In the genomic region with DNA sequence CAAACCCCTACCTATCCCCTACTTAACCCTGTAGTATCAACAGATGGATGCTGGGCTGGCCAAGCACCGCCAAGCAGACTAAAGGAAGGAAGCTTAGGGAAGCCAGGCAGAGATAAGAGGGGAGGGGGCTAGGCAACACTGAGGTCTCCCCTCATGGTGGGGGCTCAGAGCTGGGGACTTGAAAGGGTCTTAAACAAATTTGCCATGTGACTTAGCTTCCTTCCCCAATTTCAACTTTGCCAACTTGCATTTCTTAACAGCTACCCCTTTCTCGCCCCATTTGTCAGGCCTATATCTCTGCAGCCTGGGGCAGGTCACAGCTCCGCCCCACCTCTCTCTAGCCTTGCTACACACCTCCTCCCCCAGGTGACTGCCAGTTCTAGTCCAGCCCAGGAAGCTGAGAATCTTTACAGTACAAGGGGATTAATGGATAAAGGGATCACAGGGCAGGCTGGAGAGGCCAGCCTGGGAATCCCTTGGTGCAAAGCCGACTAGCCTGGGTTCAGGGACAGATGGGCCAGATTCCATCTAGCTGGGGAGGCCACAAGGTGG, we compare ENCODE assay signal across 8 cellular contexts. TPM values are rescaled to one million over a fixed set of nuclear protein-coding genes. Genes with fewer than 3 reads are reported as not detected.
DNase-seq lines count a peak whose midpoint lies in the region; ATAC-seq and TF ChIP-seq lines count a peak whose summit lies in the region.

No MANE protein-coding gene starts in this region.

- H3K36me3 Mint-ChIP-seq in brain: no peaks in the 10 kb centered on the region
- H3K36me3 Mint-ChIP-seq in progenitor cell of endocrine pancreas (ENCODE audit: insufficient read depth): no peaks in the 10 kb centered on the region
- no peaks in the 10 kb centered on the region for H3K36me3 Mint-ChIP-seq in glutamatergic neuron (ENCODE audit: unreplicated experiment)

- no peaks in the 10 kb centered on the region for H4K20me1 ChIP-seq in OCI-LY1 (ENCODE audit: insufficient read depth, low read length)
- no peaks in the 10 kb centered on the region for H4K20me1 ChIP-seq in PC-3 (ENCODE audit: low read length)

- DNase-seq in progenitor cell of endocrine pancreas (ENCODE audit: low spot score, unreplicated experiment) (no peak), NCI-H2107 treated with DMSO at 0.1 percent for 48 hours (lab: John Stamatoyannopoulos, UW; ENCODE audit: unreplicated experiment) (no peak), glutamatergic neuron (no peak), occipital lobe (lab: John Stamatoyannopoulos, UW) (no peak), PC-3 (no peak)

- H3K4me3 Mint-ChIP-seq in brain: peak overlapping the region; percentile 90 to 97 (median 94)
- H3K4me3 Mint-ChIP-seq in progenitor cell of endocrine pancreas (ENCODE audit: low read depth): no peak overlapping the region
- H3K4me3 Mint-ChIP-seq in glutamatergic neuron (ENCODE audit: unreplicated experiment): no peak overlapping the region

- H3K36me3 ChIP-seq in OCI-LY1 (ENCODE audit: insufficient read depth, low read length) (no peaks in the 10 kb centered on the region), PC-3 (ENCODE audit: low read depth, low read length) (no peaks in the 10 kb centered on the region)

- H2AFZ ChIP-seq in OCI-LY1 (ENCODE audit: low read length) (no peak overlapping the region), PC-3 (ENCODE audit: low read length) (no peak overlapping the region)

- H3K9me3 Mint-ChIP-seq in brain (peaks cover 0 to 3% (median 0%) of the 10 kb centered on the region in 5 experiments), progenitor cell of endocrine pancreas (ENCODE audit: low read depth) (no peaks in the 10 kb centered on the region), glutamatergic neuron (ENCODE audit: unreplicated experiment) (peaks cover 8% of the 10 kb centered on the region)

- H3F3A ChIP-seq in OCI-LY1 (ENCODE audit: insufficient read depth, low read length) (0 out of 2 replicates have a peak, but pooled peaks cover 6% of the 10 kb centered on the region), PC-3 (ENCODE audit: low read length, unreplicated experiment) (no peaks in the 10 kb centered on the region)

- H3K27me3 ChIP-seq in OCI-LY1 (ENCODE audit: insufficient read depth, low read length): no peaks in the 10 kb centered on the region
- H3K27me3 ChIP-seq in PC-3 (ENCODE audit: low read length): peaks cover 49% of the 10 kb centered on the region

- intact Hi-C loops in PC-3 (cut with micrococcal nuclease): no loop called here

- H3K4me2 ChIP-seq in OCI-LY1 (ENCODE audit: low read length) (peak overlapping the region; percentile 74), PC-3 (ENCODE audit: low read length) (no peak overlapping the region)

- no peak for TF ChIP-seq CTCF in OCI-LY1 (IDR thresholded peaks at IDR 0.05; ENCODE audit: low read length)
- no peak for TF ChIP-seq CTCF in brain (conservative IDR thresholded peaks at IDR 0.05)
- TF ChIP-seq CTCF in progenitor cell of endocrine pancreas (IDR thresholded peaks at IDR 0.05; ENCODE audit: unreplicated experiment): no peak
- TF ChIP-seq CTCF in glutamatergic neuron (IDR thresholded peaks at IDR 0.05; ENCODE audit: partially characterized antibody, unreplicated experiment): no peak
- TF ChIP-seq CTCF in PC-3 (conservative IDR thresholded peaks at IDR 0.05; ENCODE audit: low read depth, low read length): no peak

- BruUV-seq in PC-3 (replicated peaks; lab: Mats Ljungman, UMichigan): no TSS peak

- H3K79me2 ChIP-seq in OCI-LY1 (ENCODE audit: insufficient read depth, low read length) (no peaks in the 10 kb centered on the region), PC-3 (ENCODE audit: low read length) (no peaks in the 10 kb centered on the region)

- H3K9me2 ChIP-seq in OCI-LY1 (ENCODE audit: low read depth, low read length) (no peaks in the 10 kb centered on the region), PC-3 (replicated peaks; ENCODE audit: low read length) (no peaks in the 10 kb centered on the region)

- peaks cover 52% of the 10 kb centered on the region for H3K4me1 ChIP-seq in OCI-LY1 (ENCODE audit: insufficient read depth, low read length, severe bottlenecking)
- peaks cover 11% of the 10 kb centered on the region for H3K4me1 ChIP-seq in PC-3 (ENCODE audit: insufficient read depth, low read length)

- H3K9ac ChIP-seq in OCI-LY1 (ENCODE audit: low read length): peak overlapping the region; percentile 49
- H3K9ac ChIP-seq in PC-3 (ENCODE audit: low read length): no peak overlapping the region

- POLR2A ChIA-PET in PC-3 (lab: Charles Lee; ENCODE audit: unreplicated experiment): interaction anchor here (0.5 to 0.7 kb wide), 2 partner anchors 164 to 176 kb away, joined by 3 to 4 read pairs; no protein-coding TSS in a partner anchor

- H3K27ac Mint-ChIP-seq in brain: peak overlapping the region; percentile 35 to 99 (median 86)
- H3K27ac Mint-ChIP-seq in progenitor cell of endocrine pancreas: peak overlapping the region; percentile 52
- H3K27ac Mint-ChIP-seq in glutamatergic neuron (ENCODE audit: unreplicated experiment): no peak overlapping the region

- ATAC-seq in GM21723 (IDR thresholded peaks at IDR 0.05; ENCODE audit: unreplicated experiment) (peak; percentile 17), PC-3 (no peak)

- H3K4me3 ChIP-seq in OCI-LY1 (ENCODE audit: low read depth, low read length, poor library complexity, severe bottlenecking) (peak overlapping the region; percentile 13), PC-3 (ENCODE audit: low read length) (no peak overlapping the region)

- H3K27me3 Mint-ChIP-seq in brain (peaks cover 7% of the 10 kb centered on the region), progenitor cell of endocrine pancreas (peaks cover 10% of the 10 kb centered on the region), glutamatergic neuron (ENCODE audit: unreplicated experiment) (peaks cover 13% of the 10 kb centered on the region)

- H3K4me1 Mint-ChIP-seq in brain (peaks cover 91% of the 10 kb centered on the region), progenitor cell of endocrine pancreas (ENCODE audit: low read depth) (peaks cover 18% of the 10 kb centered on the region), glutamatergic neuron (ENCODE audit: low read depth, unreplicated experiment) (peaks cover 30% of the 10 kb centered on the region)

- H3K9me3 ChIP-seq in OCI-LY1 (ENCODE audit: low read length): no peaks in the 10 kb centered on the region
- no peaks in the 10 kb centered on the region for H3K9me3 ChIP-seq in PC-3 (ENCODE audit: low read length)

- CTCF ChIA-PET in PC-3 (lab: Charles Lee): interaction anchor here (0.6 kb wide), 1 partner anchor 47 kb away, joined by 4 read pairs; no protein-coding TSS in a partner anchor

- H3K27ac ChIP-seq in OCI-LY1 (ENCODE audit: low read depth, low read length, poor library complexity, severe bottlenecking) (peak overlapping the region; percentile 97), PC-3 (ENCODE audit: low read length) (no peak overlapping the region)

RNA-seq across cellular contexts. Expression of a gene that starts 3.4 kb away (rescaled TPM):
- 34.3 TPM for polyA plus RNA-seq in brain (ENCODE audit: insufficient read depth, low read depth, low replicate concordance)
- total RNA-seq in progenitor cell of endocrine pancreas (10.1 and 11.4 TPM in 2 replicates), glutamatergic neuron (ENCODE audit: unreplicated experiment) (51.1 TPM), occipital lobe (165 TPM), PC-3 (2014; rRNA removed) (0.46 and 0.66 TPM in 2 replicates)

Comparison
In these comparisons a context has a peak if more than half of its experiments do, and no peak if none do; other contexts are left out.
1. H3K4me3 Mint-ChIP-seq: peak in brain (5 of 5); none in progenitor cell of endocrine pancreas (single experiment) and glutamatergic neuron (single experiment).